Comparison of ENCODE assay signal across 10 cellular contexts in the genomic region with DNA sequence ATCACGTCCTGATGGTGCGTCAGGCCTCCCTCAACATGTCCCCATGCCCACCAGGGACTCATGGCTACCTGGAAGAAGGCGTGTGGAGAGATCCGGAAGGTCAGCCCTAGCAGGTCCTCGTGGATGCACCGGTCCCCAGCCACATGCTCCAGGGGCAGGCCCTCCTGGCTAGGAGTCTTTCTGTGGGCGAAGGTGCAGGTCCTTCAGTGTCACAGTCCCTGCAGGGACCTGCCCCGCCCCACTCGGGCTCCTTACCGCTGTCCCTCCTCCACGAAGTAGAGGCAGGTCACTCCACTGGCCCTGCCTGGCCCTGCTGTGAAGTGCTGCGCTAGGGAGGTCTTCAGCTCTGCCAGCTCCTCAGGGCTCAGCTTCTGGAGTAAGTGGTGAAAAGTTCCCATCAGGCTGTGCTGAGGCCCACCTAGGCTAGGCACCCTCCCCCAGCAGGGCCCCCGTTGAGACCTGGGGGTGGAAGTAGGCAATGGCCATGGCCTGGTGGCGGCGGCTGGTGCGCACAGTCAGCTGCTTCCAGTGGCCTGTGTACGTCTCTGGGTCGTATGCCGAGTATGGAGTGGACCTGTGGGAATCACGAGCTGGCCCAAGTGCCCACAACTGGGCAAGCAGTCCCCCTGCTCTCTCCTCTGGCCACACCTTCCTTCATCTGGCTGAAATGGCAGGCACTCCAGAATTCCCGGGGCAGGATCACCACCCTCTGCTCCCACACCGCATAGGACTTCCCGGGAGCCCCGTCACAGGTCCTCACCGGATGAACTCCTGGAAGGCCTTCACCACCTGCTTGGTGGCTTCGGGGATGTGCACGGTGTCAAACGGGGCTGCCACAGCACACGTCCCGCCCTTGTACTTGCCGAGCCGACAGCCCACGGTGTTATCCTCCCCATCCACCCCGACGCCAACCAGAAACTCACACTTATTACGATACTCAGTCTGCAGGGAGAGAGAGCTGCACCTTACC. TPM values are rescaled to one million over a fixed set of nuclear protein-coding genes. Genes with fewer than 3 reads are reported as not detected.
A peak's percentile ranks its signal among the peaks of the same experiment; 100 is the strongest.
DNase-seq lines count a peak whose midpoint lies in the region; ATAC-seq and TF ChIP-seq lines count a peak whose summit lies in the region.
"Had no signal": no experiment of that assay in that cellular context is flagged by ENCODE, and none has a peak within 500 bp of the region (broad histone marks: within the 10 kb centered on the region; RNA-seq: fewer than 3 reads in every experiment).

No MANE protein-coding gene starts in this region.

- H3K36me3 Mint-ChIP-seq in activated T-cell treated with anti-CD3 and anti-CD28 coated beads, Interleukin-2, amount 50 U/mL, for 24 hours (ENCODE audit: low read depth): peaks cover 92% of the 10 kb centered on the region

- intact Hi-C loops in left ventricle myocardium inferior (cut with micrococcal nuclease) (no loop called here), spleen (cut with DNase I; ENCODE audit: low total_unique reads) (no loop called here)

- no peak overlapping the region for H3K18ac ChIP-seq in trophoblast cell (ENCODE audit: low read length)

- H4K91ac ChIP-seq in trophoblast cell (ENCODE audit: low read depth, low read length): no peak overlapping the region

- ATAC-seq in HG03139 (IDR thresholded peaks at IDR 0.05; ENCODE audit: unreplicated experiment): no peak

- H2BK5ac ChIP-seq in trophoblast cell (ENCODE audit: low read depth, low read length, poor library complexity): no peak overlapping the region

- no peak overlapping the region for H4K8ac ChIP-seq in trophoblast cell (ENCODE audit: low read depth, low read length)

- H3K27me3 Mint-ChIP-seq in activated T-cell treated with anti-CD3 and anti-CD28 coated beads, Interleukin-2, amount 50 U/mL, for 24 hours: no peaks in the 10 kb centered on the region

- H3K79me1 ChIP-seq in trophoblast cell (ENCODE audit: low read length): peaks cover 12% of the 10 kb centered on the region

- H3K27me3 ChIP-seq in left ventricle myocardium inferior (ENCODE audit: low read depth) (no peaks in the 10 kb centered on the region), spleen (replicated peaks in 1 of 7) (no peaks in the 10 kb centered on the region), trophoblast cell (ENCODE audit: insufficient read depth, low read length) (no peaks in the 10 kb centered on the region)
- H3K27me3 ChIP-seq: colonic mucosa had no signal

- DNase-seq in activated T-cell treated with anti-CD3 and anti-CD28 coated beads, Interleukin-2, amount 50 U/mL, for 24 hours: no peak
- no peak for DNase-seq in activated T-cell treated with anti-CD3 and anti-CD28 coated beads, Interleukin-2, amount 50 U/mL, for 48 hours
- DNase-seq in SK-N-MC (ENCODE audit: low read depth, low spot score): no peak
- DNase-seq in left ventricle myocardium inferior: peak; percentile 11
- peak; percentile 79 for DNase-seq in spleen
- no peak for DNase-seq in stimulated activated CD4-positive, alpha-beta T cell treated with anti-CD3 and anti-CD28 coated beads, Interleukin-4, amount 100 ng/mL, for 1 hour
- no peak for DNase-seq in trophoblast cell
- DNase-seq: colonic mucosa had no signal

- H3K36me3 ChIP-seq in SK-N-MC (ENCODE audit: insufficient read depth, low read length): peaks cover 69% of the 10 kb centered on the region
- H3K36me3 ChIP-seq in left ventricle myocardium inferior: peaks cover 63% of the 10 kb centered on the region
- peaks cover 0 to 73% (median 67%) of the 10 kb centered on the region in 6 donors for H3K36me3 ChIP-seq in spleen
- H3K36me3 ChIP-seq in trophoblast cell (ENCODE audit: control insufficient read depth in 1 of 2, insufficient read depth in 2 of 2, low read length in 2 of 2): peaks cover 68 to 72% of the 10 kb centered on the region in 2 experiments

- H2BK12ac ChIP-seq in trophoblast cell (ENCODE audit: low read length): no peak overlapping the region

- peak overlapping the region; percentile 15 for H3K9ac ChIP-seq in SK-N-MC (ENCODE audit: insufficient read length)
- H3K9ac ChIP-seq in trophoblast cell (ENCODE audit: low read length): no peak overlapping the region

- H3K4me1 ChIP-seq in left ventricle myocardium inferior: peaks cover 51% of the 10 kb centered on the region
- H3K4me1 ChIP-seq in spleen: peaks cover 29 to 83% (median 76%) of the 10 kb centered on the region in 6 donors
- H3K4me1 ChIP-seq in trophoblast cell (ENCODE audit: control insufficient read depth in 1 of 2, insufficient read depth in 2 of 2, low read length in 2 of 2): peaks cover 4 to 9% of the 10 kb centered on the region in 2 experiments

- H3K4me3 ChIP-seq in SK-N-MC (no peak overlapping the region), left ventricle myocardium inferior (no peak overlapping the region), spleen (peak overlapping the region in 1 of 8 donors; percentile 80), trophoblast cell (ENCODE audit: low read depth, low read length) (no peak overlapping the region)
- H3K4me3 ChIP-seq: prostate gland had no signal

- peaks cover 59% of the 10 kb centered on the region for H3K4me1 Mint-ChIP-seq in activated T-cell treated with anti-CD3 and anti-CD28 coated beads, Interleukin-2, amount 50 U/mL, for 24 hours (ENCODE audit: low read depth)

- H3K14ac ChIP-seq in trophoblast cell (ENCODE audit: low read length): no peak overlapping the region

- no peak overlapping the region for H2AK5ac ChIP-seq in trophoblast cell (ENCODE audit: low read length)

- H2AFZ ChIP-seq in trophoblast cell (ENCODE audit: insufficient read depth, low read length, poor library complexity): no peak overlapping the region

- TF ChIP-seq POLR2A in spleen (IDR thresholded peaks at IDR 0.05): no peak

- H3K27ac ChIP-seq in SK-N-MC (no peak overlapping the region), left ventricle myocardium inferior (replicated peaks) (no peak overlapping the region), spleen (peak overlapping the region in 2 of 8 donors; percentile 54 to 93), trophoblast cell (ENCODE audit: low read depth, low read length) (no peak overlapping the region)
- H3K27ac ChIP-seq: colonic mucosa, prostate gland had no signal

- H3K4me2 ChIP-seq in trophoblast cell (ENCODE audit: low read length): no peak overlapping the region

- TF ChIP-seq CTCF in left ventricle myocardium inferior (IDR thresholded peaks at IDR 0.05; ENCODE audit: borderline replicate concordance) (no peak), spleen (IDR thresholded peaks at IDR 0.05 in 8 of 11, conservative IDR thresholded peaks at IDR 0.05 in 3 of 11) (no peak)

- no peak overlapping the region for H3K23ac ChIP-seq in trophoblast cell (ENCODE audit: low read length)

- no peaks in the 10 kb centered on the region for H3K9me3 Mint-ChIP-seq in activated T-cell treated with anti-CD3 and anti-CD28 coated beads, Interleukin-2, amount 50 U/mL, for 24 hours

- H3K4me3 Mint-ChIP-seq in activated T-cell treated with anti-CD3 and anti-CD28 coated beads, Interleukin-2, amount 50 U/mL, for 24 hours: peak overlapping the region; percentile 90

- no peak overlapping the region for H2BK120ac ChIP-seq in trophoblast cell (ENCODE audit: insufficient read depth, low read length, poor library complexity)

- H3K9me3 ChIP-seq in SK-N-MC (ENCODE audit: low read depth, low read length) (no peaks in the 10 kb centered on the region), left ventricle myocardium inferior (replicated peaks) (no peaks in the 10 kb centered on the region), spleen (no peaks in the 10 kb centered on the region), trophoblast cell (ENCODE audit: insufficient read depth, low read depth, low read length) (no peaks in the 10 kb centered on the region)
- H3K9me3 ChIP-seq: colonic mucosa, prostate gland had no signal

- WGBS in spleen, 5 donors: 92 to 95% (median 94%) methylated on average over 31 to 36 of the region's 36 CpGs
- no CpG with 5 or more reads among the region's 36 CpGs for WGBS in trophoblast cell (ENCODE audit: extremely low coverage, insufficient coverage, insufficient read length)

- peaks cover 17% of the 10 kb centered on the region for H3K79me2 ChIP-seq in trophoblast cell (ENCODE audit: control insufficient read depth, insufficient read depth, low read length, poor library complexity)

- no peak overlapping the region for H3K4ac ChIP-seq in trophoblast cell (ENCODE audit: low read depth, low read length)

- peak overlapping the region; percentile 96 for H3K27ac Mint-ChIP-seq in activated T-cell treated with anti-CD3 and anti-CD28 coated beads, Interleukin-2, amount 50 U/mL, for 24 hours

- no peak overlapping the region for H4K12ac ChIP-seq in trophoblast cell (ENCODE audit: low read depth, low read length)

RNA-seq across cellular contexts. Expression of a gene that starts 1.1 kb away (rescaled TPM):
- 39.6 TPM for total RNA-seq in left ventricle myocardium inferior
- 100 to 1,000 TPM in 3 of 7 donors, 10 to 100 TPM in 4; 56.7 to 111 (median 88.5) TPM for total RNA-seq in spleen
- 100 to 1,000 TPM in 2 of 3 donors, 10 to 100 TPM in 1; 52.6 to 106 (median 101) TPM for polyA plus RNA-seq in spleen
- polyA plus RNA-seq in trophoblast cell (2013): 227 and 234 TPM in 2 replicates

RNA-seq across cellular contexts. Expression of a gene that starts 2.2 kb away (rescaled TPM):
- 27.8 TPM for total RNA-seq in left ventricle myocardium inferior
- total RNA-seq in spleen: 10 to 100 TPM; 70.4 to 89.8 (median 79.3) TPM
- polyA plus RNA-seq in spleen: 100 to 1,000 TPM in 2 of 3 donors, 10 to 100 TPM in 1; 75.1 to 142 (median 132) TPM
- 27.5 and 32.4 TPM in 2 replicates for polyA plus RNA-seq in trophoblast cell (2013)

RNA-seq across cellular contexts. Expression of a gene that starts 16.8 kb away (rescaled TPM):
- total RNA-seq in left ventricle myocardium inferior: 42.4 TPM
- total RNA-seq in spleen: 10 to 100 TPM; 24.3 to 71.5 (median 57.5) TPM
- polyA plus RNA-seq in spleen: 10 to 100 TPM; 12.7 to 37.8 (median 21.4) TPM
- 39.6 and 41.0 TPM in 2 replicates for polyA plus RNA-seq in trophoblast cell (2013)

RNA-seq across cellular contexts. Expression of a gene that starts 34.8 kb away (rescaled TPM):
- total RNA-seq in left ventricle myocardium inferior (16.8 TPM), spleen (10 to 100 TPM; 25.1 to 62.7 (median 36.1) TPM)
- polyA plus RNA-seq in spleen: 10 to 100 TPM in 2 of 3 donors, 1 to 10 TPM in 1; 7.8 to 17.1 (median 14.3) TPM
- 16.9 and 17.3 TPM in 2 replicates for polyA plus RNA-seq in trophoblast cell (2013)

RNA-seq across cellular contexts. Expression of a gene that starts 36.1 kb away (rescaled TPM):
- total RNA-seq in left ventricle myocardium inferior: not detected
- total RNA-seq in spleen: 1 to 10 TPM in 4 of 7 donors, under 1 TPM in 2, not detected in 1; 0.69 to 7.6 (median 1.8) TPM
- polyA plus RNA-seq in spleen: 1 to 10 TPM in 2 of 3 donors, under 1 TPM in 1; 0.29 to 6.1 (median 1.7) TPM
- not detected in 2 replicates for polyA plus RNA-seq in trophoblast cell (2013)

Comparison
In these comparisons a context has a peak if more than half of its experiments do, and no peak if none do; other contexts are left out.
1. DNase-seq: peak in left ventricle myocardium inferior (single experiment) and spleen (single experiment); none in activated T-cell treated with anti-CD3 and anti-CD28 coated beads, Interleukin-2, amount 50 U/mL, for 24 hours (single experiment), activated T-cell treated with anti-CD3 and anti-CD28 coated beads, Interleukin-2, amount 50 U/mL, for 48 hours (0 of 2), SK-N-MC (single experiment), stimulated activated CD4-positive, alpha-beta T cell treated with anti-CD3 and anti-CD28 coated beads, Interleukin-4, amount 100 ng/mL, for 1 hour (single experiment) and trophoblast cell (0 of 2).